Comparison of ENCODE assay signal across 11 cellular contexts in genomic region chr19:48815870-48816501, GRCh38. TPM values are rescaled to one million over a fixed set of nuclear protein-coding genes. Genes with fewer than 3 reads are reported as not detected.
DNase-seq lines count a peak whose midpoint lies in the region; ATAC-seq and TF ChIP-seq lines count a peak whose summit lies in the region.
"Had no signal": no experiment of that assay in that cellular context is flagged by ENCODE, and none has a peak within 500 bp of the region (broad histone marks: within the 10 kb centered on the region; RNA-seq: fewer than 3 reads in every experiment).

No MANE protein-coding gene starts in this region.

- no peaks in the 10 kb centered on the region for H3K79me2 ChIP-seq in SK-N-SH (ENCODE audit: insufficient read depth)

- CTCF ChIA-PET in SK-N-SH (lab: Yijun Ruan, JAX): interaction anchor here (0.6 to 1.5 kb wide), 4 partner anchors 9 to 150 kb away, joined by 3 to 5 read pairs (median 4); partner anchors contain the start of gene HSD17B14
- CTCF ChIA-PET in activated CD8-positive, alpha-beta memory T cell treated with anti-CD3 and anti-CD28 coated beads, Interleukin-2, amount 10 ng/mL, durations not matched to agents 7 days and 5 days (lab: Charles Lee): interaction anchor here (0.7 to 2.1 kb wide), 5 partner anchors 9 to 177 kb away, joined by 3 to 8 read pairs (median 4); partner anchors contain the start of genes GYS1 and RUVBL2

- TF ChIP-seq CTCF in SK-N-SH (IDR thresholded peaks at IDR 0.05): no peak
- no peak for TF ChIP-seq CTCF in endothelial cell (IDR thresholded peaks at IDR 0.05; ENCODE audit: unreplicated experiment)

- TF ChIP-seq EP300 in SK-N-SH (IDR thresholded peaks at IDR 0.05; ENCODE audit: borderline replicate concordance in 1 of 2, low read depth in 1 of 2, low read length in 1 of 2): no peak

- no peaks in the 10 kb centered on the region for H3K9me3 ChIP-seq in SK-N-SH

- H3K4me2 ChIP-seq in SK-N-SH: no peak overlapping the region

- DNase-seq in SK-N-SH (peak; percentile 36), NCI-H2081 (lab: John Stamatoyannopoulos, UW) (peak; percentile 56 to 80), endothelial cell (ENCODE audit: low spot score) (no peak), renal cortical epithelial cell (ENCODE audit: low read depth) (peak; percentile 77), GOT3 (lab: John Stamatoyannopoulos, UW) (no peak)
- DNase-seq in activated CD8-positive, alpha-beta memory T cell treated with anti-CD3 and anti-CD28 coated beads, Interleukin-2, amount 10 ng/mL, durations not matched to agents 7 days and 5 days: no peak
- DNase-seq: activated CD4-positive, alpha-beta T cell treated with anti-CD3 and anti-CD28 coated beads for 4 hours; NCI-H187 had no signal

- peaks cover 7% of the 10 kb centered on the region for H3K27me3 Mint-ChIP-seq in endothelial cell (ENCODE audit: unreplicated experiment)
- no peaks in the 10 kb centered on the region for H3K27me3 Mint-ChIP-seq in activated CD8-positive, alpha-beta memory T cell treated with anti-CD3 and anti-CD28 coated beads, Interleukin-2, amount 10 ng/mL, durations not matched to agents 7 days and 5 days

- peak overlapping the region; percentile 73 for H3K4me3 Mint-ChIP-seq in endothelial cell (ENCODE audit: unreplicated experiment)
- H3K4me3 Mint-ChIP-seq in activated CD8-positive, alpha-beta memory T cell treated with anti-CD3 and anti-CD28 coated beads, Interleukin-2, amount 10 ng/mL, durations not matched to agents 7 days and 5 days: no peak overlapping the region

- peaks cover 0 to 3% of the 10 kb centered on the region in 2 experiments; a peak in 2 of 4 replicates for H3K4me1 ChIP-seq in SK-N-SH (ENCODE audit: control insufficient read depth in 1 of 2, insufficient read depth in 2 of 2, low read depth in 1 of 2, low read length in 1 of 2)

- no peaks in the 10 kb centered on the region for H3K9me3 Mint-ChIP-seq in endothelial cell (ENCODE audit: unreplicated experiment)
- no peaks in the 10 kb centered on the region for H3K9me3 Mint-ChIP-seq in activated CD8-positive, alpha-beta memory T cell treated with anti-CD3 and anti-CD28 coated beads, Interleukin-2, amount 10 ng/mL, durations not matched to agents 7 days and 5 days (ENCODE audit: low read depth)

- no peaks in the 10 kb centered on the region for H3K9me2 ChIP-seq in SK-N-SH

- H3K27ac Mint-ChIP-seq in endothelial cell (ENCODE audit: unreplicated experiment): no peak overlapping the region
- no peak overlapping the region for H3K27ac Mint-ChIP-seq in activated CD8-positive, alpha-beta memory T cell treated with anti-CD3 and anti-CD28 coated beads, Interleukin-2, amount 10 ng/mL, durations not matched to agents 7 days and 5 days

- H3K27ac ChIP-seq in SK-N-SH (ENCODE audit: low read depth in 2 of 2, low read length in 1 of 2): no peak overlapping the region
- H3K27ac ChIP-seq: skin epidermis had no signal

- H3K4me1 Mint-ChIP-seq in endothelial cell (ENCODE audit: unreplicated experiment): peaks cover 5% of the 10 kb centered on the region
- H3K4me1 Mint-ChIP-seq in activated CD8-positive, alpha-beta memory T cell treated with anti-CD3 and anti-CD28 coated beads, Interleukin-2, amount 10 ng/mL, durations not matched to agents 7 days and 5 days: peaks cover 9% of the 10 kb centered on the region

- H3K9ac ChIP-seq in SK-N-SH: no peak overlapping the region

- 61% methylated on average over 14 of the region's 14 CpGs for WGBS in SK-N-SH (ENCODE audit: low lambda C conversion rate)

- H3K36me3 Mint-ChIP-seq in endothelial cell (ENCODE audit: low read depth, unreplicated experiment): peaks cover 7% of the 10 kb centered on the region
- H3K36me3 Mint-ChIP-seq in activated CD8-positive, alpha-beta memory T cell treated with anti-CD3 and anti-CD28 coated beads, Interleukin-2, amount 10 ng/mL, durations not matched to agents 7 days and 5 days: no peaks in the 10 kb centered on the region

- no peaks in the 10 kb centered on the region for H3F3A ChIP-seq in SK-N-SH (replicated peaks; ENCODE audit: insufficient read depth)

- no peak overlapping the region for H3K4me3 ChIP-seq in SK-N-SH (ENCODE audit: low read depth in 2 of 2, low read length in 1 of 2)
- H3K4me3 ChIP-seq: skin epidermis had no signal

- no peak overlapping the region for H2AFZ ChIP-seq in SK-N-SH (ENCODE audit: low read depth)

- H3K27me3 ChIP-seq in SK-N-SH (ENCODE audit: insufficient read depth): no peaks in the 10 kb centered on the region

- POLR2A ChIA-PET in SK-N-SH (lab: Yijun Ruan, JAX): interaction anchor here (0.6 kb wide), 1 partner anchor 36 kb away, joined by 4 read pairs; no protein-coding TSS in a partner anchor

- no peaks in the 10 kb centered on the region for H4K20me1 ChIP-seq in SK-N-SH (ENCODE audit: insufficient read depth)

- ATAC-seq in SK-N-SH treated with all-trans-retinoic acid at 6 μM for 48 hours: no peak
- no peak for ATAC-seq in HG02623 (IDR thresholded peaks at IDR 0.05; ENCODE audit: unreplicated experiment)
- no peak for ATAC-seq in activated CD8-positive, alpha-beta memory T cell treated with anti-CD3 and anti-CD28 coated beads, Interleukin-2, amount 10 ng/mL, durations not matched to agents 7 days and 5 days

- TF ChIP-seq RAD21 in SK-N-SH (IDR thresholded peaks at IDR 0.05; ENCODE audit: low read length): no peak

- no peaks in the 10 kb centered on the region for H3K36me3 ChIP-seq in SK-N-SH (replicated peaks in 1 of 2; ENCODE audit: control insufficient read depth in 1 of 2, insufficient read depth in 2 of 2, low read length in 1 of 2)

TF ChIP-seq in SK-N-SH, 30 proteins besides CTCF, POLR2A, EP300 and RAD21 (continues in another document):
- TF ChIP-seq RXRA (IDR thresholded peaks at IDR 0.05; ENCODE audit: borderline replicate concordance, low read depth): no peak
- no peak for TF ChIP-seq PBX3 (IDR thresholded peaks at IDR 0.05)
- TF ChIP-seq RFX5 (IDR thresholded peaks at IDR 0.05; ENCODE audit: low read length): no peak
- TF ChIP-seq MEF2A (IDR thresholded peaks at IDR 0.05; ENCODE audit: borderline replicate concordance, low read depth): no peak
- no peak for TF ChIP-seq TAF1 (IDR thresholded peaks at IDR 0.05; ENCODE audit: borderline replicate concordance, low read depth, low read length)
- no peak for TF ChIP-seq ELF1 (IDR thresholded peaks at IDR 0.05)

TF ChIP-seq in SK-N-SH treated with all-trans-retinoic acid at 6 μM for 48 hours, 23 proteins besides CTCF, POLR2A, EP300 and RAD21 (continues in another document):
- TF ChIP-seq PATZ1 (CRISPR knock-in tag; IDR thresholded peaks at IDR 0.05; ENCODE audit: borderline replicate concordance): no peak
- no peak for TF ChIP-seq ZNF70 (CRISPR knock-in tag; IDR thresholded peaks at IDR 0.05)

RNA-seq across cellular contexts. Expression of gene BCAT2, which starts 5.2 kb away (rescaled TPM):
- polyA plus RNA-seq in SK-N-SH (2012; rRNA removed): 70.6 and 71.6 TPM in 2 replicates
- 28.7 and 41.1 TPM in 2 replicates for polyA plus RNA-seq in SK-N-SH (2012; cell fraction: cytosol; rRNA removed)
- polyA plus RNA-seq in SK-N-SH (2012; cell fraction: nucleus; rRNA removed): 134 and 143 TPM in 2 replicates
- total RNA-seq in endothelial cell (ENCODE audit: unreplicated experiment) (35.0 TPM), renal cortical epithelial cell (27.2 and 37.3 TPM in 2 replicates)
- total RNA-seq in activated CD8-positive, alpha-beta memory T cell treated with anti-CD3 and anti-CD28 coated beads, Interleukin-2, amount 10 ng/mL, durations not matched to agents 7 days and 5 days: 10 to 100 TPM; 46.7 to 54.6 TPM

RNA-seq across cellular contexts. Expression of gene HSD17B14, which starts 20.3 kb away (rescaled TPM):
- 27.9 and 29.7 TPM in 2 replicates for polyA plus RNA-seq in SK-N-SH (2012; rRNA removed)
- polyA plus RNA-seq in SK-N-SH (2012; cell fraction: cytosol; rRNA removed): 15.9 and 18.2 TPM in 2 replicates
- polyA plus RNA-seq in SK-N-SH (2012; cell fraction: nucleus; rRNA removed): 48.3 and 48.4 TPM in 2 replicates
- total RNA-seq in endothelial cell (ENCODE audit: unreplicated experiment) (65.6 TPM), renal cortical epithelial cell (0.60 and 1.7 TPM in 2 replicates)
- total RNA-seq in activated CD8-positive, alpha-beta memory T cell treated with anti-CD3 and anti-CD28 coated beads, Interleukin-2, amount 10 ng/mL, durations not matched to agents 7 days and 5 days: under 1 TPM; 0.38 to 0.59 TPM

RNA-seq across cellular contexts. Expression of gene PLEKHA4, which starts 52.4 kb away (rescaled TPM):
- 4.7 and 5.6 TPM in 2 replicates for polyA plus RNA-seq in SK-N-SH (2012; rRNA removed)
- 2.6 and 3.4 TPM in 2 replicates for polyA plus RNA-seq in SK-N-SH (2012; cell fraction: cytosol; rRNA removed)
- 9.9 and 18.4 TPM in 2 replicates for polyA plus RNA-seq in SK-N-SH (2012; cell fraction: nucleus; rRNA removed)
- total RNA-seq in endothelial cell (ENCODE audit: unreplicated experiment) (14.1 TPM), renal cortical epithelial cell (6.8 and 14.4 TPM in 2 replicates)
- 1 to 10 TPM; 2.2 to 5.6 TPM for total RNA-seq in activated CD8-positive, alpha-beta memory T cell treated with anti-CD3 and anti-CD28 coated beads, Interleukin-2, amount 10 ng/mL, durations not matched to agents 7 days and 5 days

RNA-seq across cellular contexts. Expression of gene PPP1R15A, which starts 56.2 kb away (rescaled TPM):
- polyA plus RNA-seq in SK-N-SH (2012; rRNA removed): 62.3 and 73.7 TPM in 2 replicates
- 63.6 and 64.3 TPM in 2 replicates for polyA plus RNA-seq in SK-N-SH (2012; cell fraction: cytosol; rRNA removed)
- polyA plus RNA-seq in SK-N-SH (2012; cell fraction: nucleus; rRNA removed): 89.1 and 95.9 TPM in 2 replicates
- total RNA-seq in endothelial cell (ENCODE audit: unreplicated experiment): 65.8 TPM
- 28.1 and 29.9 TPM in 2 replicates for total RNA-seq in renal cortical epithelial cell
- 10 to 100 TPM; 32.1 to 89.7 TPM for total RNA-seq in activated CD8-positive, alpha-beta memory T cell treated with anti-CD3 and anti-CD28 coated beads, Interleukin-2, amount 10 ng/mL, durations not matched to agents 7 days and 5 days

Comparison
In these comparisons a context has a peak if more than half of its experiments do, and no peak if none do; other contexts are left out.
1. DNase-seq: peak in SK-N-SH (single experiment), NCI-H2081 (2 of 2) and renal cortical epithelial cell (single experiment); none in endothelial cell (single experiment), GOT3 (single experiment) and activated CD8-positive, alpha-beta memory T cell treated with anti-CD3 and anti-CD28 coated beads, Interleukin-2, amount 10 ng/mL, durations not matched to agents 7 days and 5 days (single experiment).
2. RNA of gene HSD17B14, which starts 20.3 kb away (total RNA-seq): 65.6 TPM in endothelial cell (single experiment); 0.60 to 1.7 TPM in renal cortical epithelial cell and 0.38 to 0.59 TPM in activated CD8-positive, alpha-beta memory T cell treated with anti-CD3 and anti-CD28 coated beads, Interleukin-2, amount 10 ng/mL, durations not matched to agents 7 days and 5 days; every median in the first group is over 10 times any median in the second.